2 cellular contexts compared by ENCODE assay signal in the genomic region with DNA sequence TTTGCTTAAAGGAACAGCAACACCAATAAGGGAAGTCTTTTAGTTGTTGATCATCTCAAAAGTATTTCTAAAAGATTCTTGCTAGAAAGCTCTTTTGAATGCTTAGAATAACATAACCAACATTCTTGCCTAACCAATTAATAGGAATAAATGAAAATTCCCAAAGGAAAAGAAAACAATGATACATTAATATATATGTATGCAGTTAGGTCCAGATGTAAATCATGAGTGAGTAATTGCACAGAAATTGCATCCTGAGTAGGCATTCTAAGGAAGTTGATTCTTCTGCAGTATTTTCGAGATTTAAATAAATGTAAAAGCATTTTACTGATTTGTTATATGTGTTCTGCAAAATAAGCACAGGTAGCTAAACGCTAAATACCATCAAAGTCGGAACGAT.
TF ChIP-seq lines count a peak whose summit lies in the region.

No MANE protein-coding gene starts in this region.

TF ChIP-seq in SK-N-SH, 30 proteins besides CTCF, POLR2A, EP300 and RAD21:
- TF ChIP-seq TEAD4 (IDR thresholded peaks at IDR 0.05; ENCODE audit: borderline replicate concordance, insufficient read depth), result peak; percentile 36; the same call in 1 of the 2 replicates
- TF ChIP-seq, protein P1, sequence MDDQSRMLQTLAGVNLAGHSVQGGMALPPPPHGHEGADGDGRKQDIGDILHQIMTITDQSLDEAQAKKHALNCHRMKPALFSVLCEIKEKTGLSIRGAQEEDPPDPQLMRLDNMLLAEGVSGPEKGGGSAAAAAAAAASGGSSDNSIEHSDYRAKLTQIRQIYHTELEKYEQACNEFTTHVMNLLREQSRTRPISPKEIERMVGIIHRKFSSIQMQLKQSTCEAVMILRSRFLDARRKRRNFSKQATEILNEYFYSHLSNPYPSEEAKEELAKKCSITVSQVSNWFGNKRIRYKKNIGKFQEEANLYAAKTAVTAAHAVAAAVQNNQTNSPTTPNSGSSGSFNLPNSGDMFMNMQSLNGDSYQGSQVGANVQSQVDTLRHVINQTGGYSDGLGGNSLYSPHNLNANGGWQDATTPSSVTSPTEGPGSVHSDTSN (IDR thresholded peaks at IDR 0.05), result peak; percentile 47
- peak; percentile 57 for TF ChIP-seq TCF12 (IDR thresholded peaks at IDR 0.05)
- TF ChIP-seq, protein P2, sequence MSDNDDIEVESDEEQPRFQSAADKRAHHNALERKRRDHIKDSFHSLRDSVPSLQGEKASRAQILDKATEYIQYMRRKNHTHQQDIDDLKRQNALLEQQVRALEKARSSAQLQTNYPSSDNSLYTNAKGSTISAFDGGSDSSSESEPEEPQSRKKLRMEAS (IDR thresholded peaks at IDR 0.05; ENCODE audit: low read depth), result no peak
- peak; percentile 16; the same call in 1 of the 2 replicates for TF ChIP-seq FOSL2 (IDR thresholded peaks at IDR 0.05; ENCODE audit: borderline replicate concordance, low read depth)
- peak; percentile 54; the same call in 1 of the 2 replicates for TF ChIP-seq JUND (IDR thresholded peaks at IDR 0.05)

TF ChIP-seq in endothelial cell of umbilical vein, 7 proteins besides CTCF, POLR2A, EP300 and RAD21:
- TF ChIP-seq GATA2 (IDR thresholded peaks at IDR 0.05; ENCODE audit: insufficient read depth, insufficient read length, low read depth, low read length) (peak; percentile 33), POLR2AphosphoS5 (IDR thresholded peaks at IDR 0.05; ENCODE audit: insufficient read depth, low read depth, low read length) (no peak), JUN (IDR thresholded peaks at IDR 0.05; ENCODE audit: borderline replicate concordance, insufficient read depth, insufficient read length, low read depth) (peak; percentile 22), MYC (IDR thresholded peaks at IDR 0.05; ENCODE audit: low read depth, low read length) (no peak), FOS (IDR thresholded peaks at IDR 0.05; ENCODE audit: borderline replicate concordance, insufficient read depth, low read length) (peak; percentile 33), EZH2 (IDR thresholded peaks at IDR 0.05; ENCODE audit: borderline replicate concordance, low read depth, low read length, severe bottlenecking) (no peak)
- TF ChIP-seq, protein P2 (IDR thresholded peaks at IDR 0.05; ENCODE audit: insufficient read depth, insufficient read length), result no peak
TF ChIP-seq in endothelial cell of umbilical vein: peak in this region for 3.
